ENCODE assay signal across 32 cellular contexts in genomic region chr1:113945329-113945728, GRCh38. TPM values are rescaled to one million over a fixed set of nuclear protein-coding genes. Genes with fewer than 3 reads are reported as not detected.
DNase-seq lines count a peak whose midpoint lies in the region; ATAC-seq and TF ChIP-seq lines count a peak whose summit lies in the region.
"Had no signal": no experiment of that assay in that cellular context is flagged by ENCODE, and none has a peak within 500 bp of the region (broad histone marks: within the 10 kb centered on the region; RNA-seq: fewer than 3 reads in every experiment).

No MANE protein-coding gene starts in this region.

- intact Hi-C loops in activated CD4-positive, alpha-beta T cell treated with anti-CD3 and anti-CD28 coated beads for 36 hours (cut with DNase I, micrococcal nuclease): loop anchor here (5.0 to 10.0 kb wide), 4 partner anchors 43 to 811 kb away; partner anchors contain the start of genes AP4B1 (in 1 of the 2) and MAGI3 (in 1 of the 2)
- intact Hi-C loops in OCI-LY7 (cut with micrococcal nuclease; ENCODE audit: unreplicated experiment): loop anchor here (10.0 kb wide), 2 partner anchors 809 to 991 kb away; partner anchors contain the start of genes CSDE1 and SLC16A1
- intact Hi-C loops in naive thymus-derived CD4-positive, alpha-beta T cell (cut with micrococcal nuclease): loop anchor here (5.0 to 10.0 kb wide), 4 partner anchors 108 to 1149 kb away; partner anchors contain the start of genes MAGI3 (in 1 of the 2) and PHTF1 (in 1 of the 2)

- no peak overlapping the region for H3K4me3 Mint-ChIP-seq in activated CD4-positive, alpha-beta T cell treated with anti-CD3 and anti-CD28 coated beads for 36 hours
- H3K4me3 Mint-ChIP-seq in CD8-positive, alpha-beta memory T cell: peak overlapping the region in 1 of 7 donors; percentile 13
- H3K4me3 Mint-ChIP-seq in naive thymus-derived CD4-positive, alpha-beta T cell: peak overlapping the region in 7 of 10 donors; percentile 72 to 88 (median 83)
- H3K4me3 Mint-ChIP-seq: WTC11 had no signal

- H3K9me3 Mint-ChIP-seq in activated CD4-positive, alpha-beta T cell treated with anti-CD3 and anti-CD28 coated beads for 36 hours (ENCODE audit: low read depth): no peaks in the 10 kb centered on the region
- H3K9me3 Mint-ChIP-seq in CD8-positive, alpha-beta memory T cell: no peaks in the 10 kb centered on the region
- H3K9me3 Mint-ChIP-seq in naive thymus-derived CD4-positive, alpha-beta T cell: peaks cover 0 to 2% (median 0%) of the 10 kb centered on the region in 11 donors
- H3K9me3 Mint-ChIP-seq: WTC11 had no signal

- peaks cover 16% of the 10 kb centered on the region for H3K36me3 ChIP-seq in CD8-positive, alpha-beta memory T cell (ENCODE audit: insufficient read depth, low read length)
- H3K36me3 ChIP-seq in OCI-LY7 (ENCODE audit: insufficient read depth, low read length): peaks cover 50% of the 10 kb centered on the region
- H3K36me3 ChIP-seq in naive thymus-derived CD4-positive, alpha-beta T cell (ENCODE audit: control insufficient read depth in 2 of 3, insufficient read depth in 3 of 3, low read length in 3 of 3): peaks cover 0 to 8% (median 0%) of the 10 kb centered on the region in 3 experiments
- H3K36me3 ChIP-seq: colonic mucosa, ovary had no signal

- H3K27ac Mint-ChIP-seq in activated CD4-positive, alpha-beta T cell treated with anti-CD3 and anti-CD28 coated beads for 36 hours: peak overlapping the region; percentile 29
- peak overlapping the region in 6 of 8 donors; percentile 0 to 96 (median 67) for H3K27ac Mint-ChIP-seq in CD8-positive, alpha-beta memory T cell
- H3K27ac Mint-ChIP-seq in naive thymus-derived CD4-positive, alpha-beta T cell: peak overlapping the region in 7 of 9 donors; percentile 41 to 99 (median 94)
- H3K27ac Mint-ChIP-seq: activated T-helper 2 cell treated with anti-CD3 and anti-CD28 coated beads, Interferon-gamma antibody, Interleukin-2, Interleukin-4, amounts not matched to agents 10 μg/mL and 5 μg/mL and 100 μg/mL, durations not matched to agents 14 hours and 24 hours and 36 hours; WTC11 had no signal

- no peaks in the 10 kb centered on the region for H3K27me3 Mint-ChIP-seq in activated CD4-positive, alpha-beta T cell treated with anti-CD3 and anti-CD28 coated beads for 36 hours
- no peaks in the 10 kb centered on the region for H3K27me3 Mint-ChIP-seq in CD8-positive, alpha-beta memory T cell
- no peaks in the 10 kb centered on the region for H3K27me3 Mint-ChIP-seq in naive thymus-derived CD4-positive, alpha-beta T cell

- CTCF ChIA-PET in activated CD4-positive, alpha-beta T cell treated with anti-CD3 and anti-CD28 coated beads for 36 hours (lab: Charles Lee): interaction anchor here (0.6 to 10.4 kb wide), 6 partner anchors 11 to 110 kb away, joined by 3 to 155 read pairs (median 6); partner anchors contain the start of genes AP4B1 and HIPK1
- CTCF ChIA-PET in CD8-positive, alpha-beta memory T cell (lab: Charles Lee): interaction anchor here (1.9 to 6.1 kb wide), 2 partner anchors 12 to 41 kb away, joined by 7 to 74 read pairs; partner anchors contain the start of genes AP4B1 and HIPK1
- CTCF ChIA-PET in OCI-LY7 (lab: Charles Lee; ENCODE audit: unreplicated experiment): no interaction called here
- CTCF ChIA-PET in naive thymus-derived CD4-positive, alpha-beta T cell (lab: Charles Lee): interaction anchor here (2.5 kb wide), 1 partner anchor 15 kb away, joined by 21 read pairs; the partner anchor contains the start of gene HIPK1

- POLR2A ChIA-PET in activated CD4-positive, alpha-beta T cell treated with anti-CD3 and anti-CD28 coated beads for 36 hours (lab: Charles Lee): no interaction called here
- POLR2A ChIA-PET in CD8-positive, alpha-beta memory T cell (lab: Charles Lee): interaction anchor here (1.6 to 4.7 kb wide), 2 partner anchors 10 to 15 kb away, joined by 5 to 38 read pairs; partner anchors contain the start of gene HIPK1
- POLR2A ChIA-PET in OCI-LY7 (lab: Charles Lee): interaction anchor here (1.0 to 3.2 kb wide), 5 partner anchors 12 to 39 kb away, joined by 3 to 29 read pairs (median 12); partner anchors contain the start of gene HIPK1
- POLR2A ChIA-PET in naive thymus-derived CD4-positive, alpha-beta T cell (lab: Charles Lee): interaction anchor here (0.6 to 19.6 kb wide), 5 partner anchors 10 to 516 kb away, joined by 3 to 360 read pairs (median 4); partner anchors contain the start of genes AP4B1, DCLRE1B and HIPK1

- no peaks in the 10 kb centered on the region for H4K20me1 ChIP-seq in OCI-LY7 (ENCODE audit: insufficient read depth, low read length)

- no peaks in the 10 kb centered on the region for H3K9me3 ChIP-seq in CD8-positive, alpha-beta memory T cell (ENCODE audit: low read length)
- peaks cover 21% of the 10 kb centered on the region; the same call in 1 of the 2 replicates for H3K9me3 ChIP-seq in OCI-LY7 (ENCODE audit: low read length)
- H3K9me3 ChIP-seq in naive thymus-derived CD4-positive, alpha-beta T cell (ENCODE audit: control insufficient read depth in 2 of 3, low read length in 3 of 3): no peaks in the 10 kb centered on the region
- H3K9me3 ChIP-seq: colonic mucosa, mucosa of descending colon, ovary, SJSA1, suprapubic skin, upper lobe of left lung had no signal

- H3K36me3 Mint-ChIP-seq in activated CD4-positive, alpha-beta T cell treated with anti-CD3 and anti-CD28 coated beads for 36 hours (ENCODE audit: low read depth): peaks cover 39% of the 10 kb centered on the region
- peaks cover 13 to 52% (median 24%) of the 10 kb centered on the region in 3 donors for H3K36me3 Mint-ChIP-seq in CD8-positive, alpha-beta memory T cell
- peaks cover 4 to 37% (median 20%) of the 10 kb centered on the region in 5 donors for H3K36me3 Mint-ChIP-seq in naive thymus-derived CD4-positive, alpha-beta T cell

- H3K79me2 ChIP-seq in OCI-LY7 (ENCODE audit: insufficient read depth, low read depth, low read length): peaks cover 96% of the 10 kb centered on the region

- no peak overlapping the region for H3K27ac ChIP-seq in CD8-positive, alpha-beta memory T cell (ENCODE audit: low read depth, low read length)
- peak overlapping the region; percentile 88 for H3K27ac ChIP-seq in OCI-LY7 (ENCODE audit: low read depth, low read length, poor library complexity, severe bottlenecking)
- peak overlapping the region; percentile 73 for H3K27ac ChIP-seq in naive thymus-derived CD4-positive, alpha-beta T cell (ENCODE audit: low read depth, low read length)
- H3K27ac ChIP-seq: 22Rv1, cardiac muscle cell, colonic mucosa, ovary, SJSA1, skin epidermis, suprapubic skin, upper lobe of left lung had no signal

- H3K27me3 ChIP-seq in CD8-positive, alpha-beta memory T cell (ENCODE audit: insufficient read depth, low read length, poor library complexity, severe bottlenecking): no peaks in the 10 kb centered on the region
- no peaks in the 10 kb centered on the region for H3K27me3 ChIP-seq in naive thymus-derived CD4-positive, alpha-beta T cell (ENCODE audit: control insufficient read depth in 2 of 2, insufficient read depth in 2 of 2, low read length in 2 of 2)
- H3K27me3 ChIP-seq: cardiac muscle cell, colonic mucosa, ovary, SJSA1, suprapubic skin, upper lobe of left lung had no signal

- no peak overlapping the region for H3K4me3 ChIP-seq in CD8-positive, alpha-beta memory T cell (ENCODE audit: low read length)
- peak overlapping the region; percentile 50 for H3K4me3 ChIP-seq in OCI-LY7 (ENCODE audit: low read depth, low read length, poor library complexity, severe bottlenecking)
- H3K4me3 ChIP-seq in naive thymus-derived CD4-positive, alpha-beta T cell (ENCODE audit: low read length): no peak overlapping the region
- H3K4me3 ChIP-seq: cardiac muscle cell, colonic mucosa, mucosa of descending colon, ovary, SJSA1, skin epidermis, suprapubic skin, upper lobe of left lung had no signal

- no peak overlapping the region for H2AFZ ChIP-seq in OCI-LY7 (ENCODE audit: low read length)

- BruUV-seq in OCI-LY7 (replicated peaks; lab: Mats Ljungman, UMichigan): no TSS peak

- no peaks in the 10 kb centered on the region for H3K9me2 ChIP-seq in OCI-LY7 (ENCODE audit: insufficient read depth, low read length)

- H3K4me2 ChIP-seq in OCI-LY7 (ENCODE audit: low read length): peak overlapping the region; percentile 69

- peaks cover 81% of the 10 kb centered on the region for H3K4me1 ChIP-seq in CD8-positive, alpha-beta memory T cell (ENCODE audit: insufficient read depth, low read length)
- peaks cover 72% of the 10 kb centered on the region for H3K4me1 ChIP-seq in OCI-LY7 (ENCODE audit: insufficient read depth, low read length, poor library complexity, severe bottlenecking)
- peaks cover 42 to 71% of the 10 kb centered on the region in 2 donors for H3K4me1 ChIP-seq in naive thymus-derived CD4-positive, alpha-beta T cell (ENCODE audit: control insufficient read depth in 2 of 2, insufficient read depth in 2 of 2, low read length in 2 of 2)
- H3K4me1 ChIP-seq: colonic mucosa had no signal

- peaks cover 73% of the 10 kb centered on the region for H3K4me1 Mint-ChIP-seq in activated CD4-positive, alpha-beta T cell treated with anti-CD3 and anti-CD28 coated beads for 36 hours
- peaks cover 73 to 87% (median 83%) of the 10 kb centered on the region in 3 donors for H3K4me1 Mint-ChIP-seq in CD8-positive, alpha-beta memory T cell
- peaks cover 28 to 88% (median 80%) of the 10 kb centered on the region in 7 donors for H3K4me1 Mint-ChIP-seq in naive thymus-derived CD4-positive, alpha-beta T cell

- TF ChIP-seq CTCF in OCI-LY7 (conservative IDR thresholded peaks at IDR 0.05; ENCODE audit: low read length): no peak

- ATAC-seq in activated CD4-positive, alpha-beta T cell treated with anti-CD3 and anti-CD28 coated beads for 36 hours: no peak
- ATAC-seq in naive thymus-derived CD4-positive, alpha-beta T cell: no peak
- no peak for ATAC-seq in HG03135 (IDR thresholded peaks at IDR 0.05; ENCODE audit: unreplicated experiment)
- ATAC-seq: left colon had no signal

- no peak for DNase-seq in activated CD4-positive, alpha-beta T cell treated with anti-CD3 and anti-CD28 coated beads for 36 hours
- no peak for DNase-seq in activated CD4-positive, alpha-beta T cell treated with anti-CD3 and anti-CD28 coated beads for 48 hours
- no peak for DNase-seq in CD8-positive, alpha-beta memory T cell
- no peak for DNase-seq in OCI-LY7 (ENCODE audit: low spot score)
- no peak for DNase-seq in naive thymus-derived CD4-positive, alpha-beta T cell
- DNase-seq in NCI-H146 treated with DMSO at 0.1 percent for 48 hours (lab: John Stamatoyannopoulos, UW; ENCODE audit: unreplicated experiment): no peak
- no peak for DNase-seq in NCI-H1694 (lab: John Stamatoyannopoulos, UW)
- DNase-seq: activated CD4-positive, alpha-beta T cell treated with anti-CD3 and anti-CD28 coated beads, Interleukin-2, amount 50 U/mL, for 4 hours; activated CD8-positive, alpha-beta memory T cell treated with anti-CD3 and anti-CD28 coated beads, Interleukin-2, amount 50 U/mL, for 48 hours; C1 segment of cervical spinal cord; colonic mucosa; effector CD8-positive, alpha-beta T cell; left colon; mammary epithelial cell; mucosa of descending colon; NCI-H1436 treated with DMSO at 0.1 percent for 48 hours; ovary; retina; RPMI8226; stimulated activated naive CD4-positive, alpha-beta T cell treated with Interleukin-2 at 50 U/mL for 16 hours; T-helper 1 cell; upper lobe of left lung had no signal

RNA-seq across cellular contexts. Expression of gene HIPK1, which starts 16.2 kb away (rescaled TPM):
- 10 to 100 TPM; 42.2 to 50.3 TPM for total RNA-seq in activated CD4-positive, alpha-beta T cell treated with anti-CD3 and anti-CD28 coated beads for 36 hours
- 10 to 100 TPM; 80.9 to 81.2 TPM for total RNA-seq in CD8-positive, alpha-beta memory T cell
- polyA plus RNA-seq in CD8-positive, alpha-beta memory T cell: 19.4 TPM
- 17.3 and 20.4 TPM in 2 replicates for total RNA-seq in OCI-LY7 (2014; rRNA removed; shearing (Covaris generic))
- total RNA-seq in OCI-LY7 (2022): 50.2 and 52.6 TPM in 2 replicates
- 100 to 1,000 TPM in 4 of 5 experiments, 10 to 100 TPM in 1; 95.8 to 211 (median 124) TPM for total RNA-seq in naive thymus-derived CD4-positive, alpha-beta T cell
- 10 to 100 TPM; 11.8 to 21.3 TPM for polyA plus RNA-seq in naive thymus-derived CD4-positive, alpha-beta T cell

RNA-seq across cellular contexts. Expression of gene OLFML3, which starts 33.9 kb away (rescaled TPM):
- under 1 TPM in 1 of 2 experiments, not detected in 1; 0.11 TPM for total RNA-seq in activated CD4-positive, alpha-beta T cell treated with anti-CD3 and anti-CD28 coated beads for 36 hours
- total RNA-seq in CD8-positive, alpha-beta memory T cell: under 1 TPM; 0.18 to 0.24 TPM
- not detected for polyA plus RNA-seq in CD8-positive, alpha-beta memory T cell
- total RNA-seq in OCI-LY7 (2014; rRNA removed; shearing (Covaris generic)): 0.21 and 0.44 TPM in 2 replicates
- 0.34 and 0.35 TPM in 2 replicates for total RNA-seq in OCI-LY7 (2022)
- 1 to 10 TPM in 3 of 5 experiments, under 1 TPM in 2; 0.24 to 1.8 (median 1.1) TPM for total RNA-seq in naive thymus-derived CD4-positive, alpha-beta T cell
- polyA plus RNA-seq in naive thymus-derived CD4-positive, alpha-beta T cell: not detected
- polyA plus RNA-seq: neural cell had no signal

RNA-seq across cellular contexts. Expression of gene DCLRE1B, which starts 40.2 kb away (rescaled TPM):
- 10 to 100 TPM; 18.2 to 21.8 TPM for total RNA-seq in activated CD4-positive, alpha-beta T cell treated with anti-CD3 and anti-CD28 coated beads for 36 hours
- total RNA-seq in CD8-positive, alpha-beta memory T cell: 10 to 100 TPM; 31.2 to 32.1 TPM
- polyA plus RNA-seq in CD8-positive, alpha-beta memory T cell: 5.1 TPM
- 17.3 and 20.1 TPM in 2 replicates for total RNA-seq in OCI-LY7 (2014; rRNA removed; shearing (Covaris generic))
- 20.8 and 20.9 TPM in 2 replicates for total RNA-seq in OCI-LY7 (2022)
- 10 to 100 TPM in 1 of 5 experiments, 1 to 10 TPM in 4; 4.1 to 13.6 (median 6.9) TPM for total RNA-seq in naive thymus-derived CD4-positive, alpha-beta T cell
- polyA plus RNA-seq in naive thymus-derived CD4-positive, alpha-beta T cell: 1 to 10 TPM; 3.7 to 6.8 TPM

RNA-seq across cellular contexts. Expression of gene AP4B1, which starts 40.7 kb away (rescaled TPM):
- 10 to 100 TPM; 27.7 to 39.2 TPM for total RNA-seq in activated CD4-positive, alpha-beta T cell treated with anti-CD3 and anti-CD28 coated beads for 36 hours
- 10 to 100 TPM; 33.7 to 36.2 TPM for total RNA-seq in CD8-positive, alpha-beta memory T cell
- 12.1 TPM for polyA plus RNA-seq in CD8-positive, alpha-beta memory T cell
- total RNA-seq in OCI-LY7 (2014; rRNA removed; shearing (Covaris generic)): 37.7 and 45.3 TPM in 2 replicates
- total RNA-seq in OCI-LY7 (2022): 40.5 and 42.5 TPM in 2 replicates
- total RNA-seq in naive thymus-derived CD4-positive, alpha-beta T cell: 10 to 100 TPM; 50.8 to 75.4 (median 65.0) TPM
- polyA plus RNA-seq in naive thymus-derived CD4-positive, alpha-beta T cell: 10 to 100 TPM; 13.7 to 15.6 TPM

RNA-seq across cellular contexts. Expression of gene BCL2L15, which starts 57.9 kb away (rescaled TPM):
- 1 to 10 TPM; 1.1 to 1.3 TPM for total RNA-seq in activated CD4-positive, alpha-beta T cell treated with anti-CD3 and anti-CD28 coated beads for 36 hours
- total RNA-seq in CD8-positive, alpha-beta memory T cell: 1 to 10 TPM; 1.2 to 1.9 TPM
- polyA plus RNA-seq in CD8-positive, alpha-beta memory T cell: not detected
- 0.46 and 0.82 TPM in 2 replicates for total RNA-seq in OCI-LY7 (2014; rRNA removed; shearing (Covaris generic))
- 1.1 and 1.5 TPM in 2 replicates for total RNA-seq in OCI-LY7 (2022)
- 1 to 10 TPM; 1.1 to 7.5 (median 1.6) TPM for total RNA-seq in naive thymus-derived CD4-positive, alpha-beta T cell
- polyA plus RNA-seq in naive thymus-derived CD4-positive, alpha-beta T cell: under 1 TPM in 1 of 2 donors, not detected in 1; 0.60 TPM
- total RNA-seq: H4 had no signal

Comparison
In these comparisons a context has a peak if more than half of its experiments do, and no peak if none do; other contexts are left out.
1. H3K27ac Mint-ChIP-seq: peak in every context shown above with its lines; median percentile 94 in naive thymus-derived CD4-positive, alpha-beta T cell; 67 in CD8-positive, alpha-beta memory T cell; 29 in activated CD4-positive, alpha-beta T cell treated with anti-CD3 and anti-CD28 coated beads for 36 hours.